1 cellular context compared by ENCODE assay signal in genomic region chr17:55417411-55418268, GRCh38.
TF ChIP-seq lines count a peak whose summit lies in the region.

No MANE protein-coding gene starts in this region.

TF ChIP-seq in K562, 482 proteins besides CTCF, POLR2A, EP300 and RAD21:
- TF ChIP-seq SP2 (IDR thresholded peaks at IDR 0.05; ENCODE audit: extremely low read depth, low read depth, low read length, poor library complexity, severe bottlenecking) (no peak), NFATC3 (IDR thresholded peaks at IDR 0.05) (no peak)
